Comparison of ENCODE assay signal across 8 cellular contexts in genomic region chr15:52018244-52018643, GRCh38. TPM values are rescaled to one million over a fixed set of nuclear protein-coding genes. Genes with fewer than 3 reads are reported as not detected.
DNase-seq lines count a peak whose midpoint lies in the region; ATAC-seq, FAIRE-seq and TF ChIP-seq lines count a peak whose summit lies in the region.

No MANE protein-coding gene starts in this region.

- intact Hi-C loops in Panc1 (cut with micrococcal nuclease; ENCODE audit: unreplicated experiment) (no loop called here), endothelial cell of umbilical vein (cut with micrococcal nuclease) (no loop called here)

- H2AFZ ChIP-seq in endothelial cell of umbilical vein (ENCODE audit: low read depth, low read length) (no peak overlapping the region), parathyroid adenoma (peak overlapping the region; percentile 85)

- CTCF ChIA-PET in Panc1 (lab: Charles Lee), result no interaction called here
- CTCF ChIA-PET in endothelial cell of umbilical vein (lab: Charles Lee), result interaction anchor here (1.1 kb wide), 1 partner anchor 61 kb away, joined by 4 read pairs; no protein-coding TSS in a partner anchor
- CTCF ChIA-PET in HEK293T (lab: Yijun Ruan, JAX), result no interaction called here

- no peak for TF ChIP-seq POLR2A in endothelial cell of umbilical vein (IDR thresholded peaks at IDR 0.05; ENCODE audit: low read depth, low read length)

- peak overlapping the region; percentile 55 for H3K4me2 ChIP-seq in endothelial cell of umbilical vein (ENCODE audit: insufficient read depth, low read length)
- H3K4me2 ChIP-seq in parathyroid adenoma (ENCODE audit: low read length), result no peak overlapping the region

- no peak for FAIRE-seq in endothelial cell of umbilical vein (lab: Jason Lieb, UNC)

- H3K36me3 ChIP-seq in Panc1 (ENCODE audit: control insufficient read depth, insufficient read depth, low read length) (no peaks in the 10 kb centered on the region; the same call in 1 of the 2 replicates), endothelial cell of umbilical vein (ENCODE audit: control insufficient read depth in 2 of 2, extremely low read depth in 1 of 2, insufficient read depth in 2 of 2, low read length in 2 of 2) (no peaks in the 10 kb centered on the region), parathyroid adenoma (ENCODE audit: control insufficient read depth, insufficient read depth, low read length) (no peaks in the 10 kb centered on the region)

- POLR2A ChIA-PET in Panc1 (lab: Charles Lee), result no interaction called here
- POLR2A ChIA-PET in endothelial cell of umbilical vein (lab: Charles Lee), result no interaction called here
- POLR2A ChIA-PET in HEK293T (lab: Yijun Ruan, JAX), result no interaction called here

- H3K4me1 ChIP-seq in Panc1 (ENCODE audit: control insufficient read depth, insufficient read depth, low read length), result peaks cover 2% of the 10 kb centered on the region; the same call in 1 of the 2 replicates
- H3K4me1 ChIP-seq in endothelial cell of umbilical vein (ENCODE audit: control insufficient read depth, extremely low read depth, insufficient read depth, low read length), result peaks cover 26% of the 10 kb centered on the region
- H3K4me1 ChIP-seq in parathyroid adenoma, result peaks cover 8% of the 10 kb centered on the region

- H3K27me3 ChIP-seq in Panc1 (ENCODE audit: control insufficient read depth, insufficient read depth, low read length) (no peaks in the 10 kb centered on the region), endothelial cell of umbilical vein (ENCODE audit: control insufficient read depth in 2 of 2, insufficient read depth in 2 of 2, low read length in 2 of 2) (no peaks in the 10 kb centered on the region), parathyroid adenoma (ENCODE audit: control insufficient read depth, insufficient read depth, low read length) (no peaks in the 10 kb centered on the region)

- BruUV-seq in Panc1 (replicated peaks; lab: Mats Ljungman, UMichigan) (no TSS peak), endothelial cell of umbilical vein (replicated peaks; lab: Mats Ljungman, UMichigan) (no TSS peak)

- H3K27ac ChIP-seq in Panc1 (ENCODE audit: low read length), result peak overlapping the region; percentile 92
- H3K27ac ChIP-seq in endothelial cell of umbilical vein (ENCODE audit: insufficient read depth, low read depth, low read length), result peak overlapping the region; percentile 62
- H3K27ac ChIP-seq in parathyroid adenoma, result peak overlapping the region; percentile 88
- H3K27ac ChIP-seq in caudate nucleus (ENCODE audit: low read depth, low read length), result no peak overlapping the region

- H3K9ac ChIP-seq in endothelial cell of umbilical vein (replicated peaks; ENCODE audit: extremely low read depth, insufficient read depth, low read length) (no peak overlapping the region), parathyroid adenoma (no peak overlapping the region)

- DNase-seq in EL, result peak; percentile 61
- no peak for DNase-seq in Panc1 (ENCODE audit: low read depth, low spot score)
- DNase-seq in endothelial cell of umbilical vein (ENCODE audit: low read depth, low spot score), result no peak
- DNase-seq in caudate nucleus (lab: John Stamatoyannopoulos, UW), result no peak
- no peak for DNase-seq in HEK293T (ENCODE audit: extremely low spot score)

- in situ Hi-C loops in Panc1 (cut with HindIII; ENCODE audit: low pct_unique_long_range_greater_than_20kb, low sequenced_read_pairs), result no loop called here

- H3K4me3 ChIP-seq in Panc1 (ENCODE audit: low read depth in 2 of 2, low read length in 2 of 2), result peak overlapping the region; percentile 74 to 77; a peak in 3 of 4 replicates
- no peak overlapping the region for H3K4me3 ChIP-seq in endothelial cell of umbilical vein (replicated peaks in 1 of 3; ENCODE audit: insufficient read depth in 1 of 3, low read depth in 1 of 3, low read length in 3 of 3)
- H3K4me3 ChIP-seq in parathyroid adenoma (ENCODE audit: low read depth, low read length), result no peak overlapping the region

- TF ChIP-seq CTCF in Panc1 (IDR thresholded peaks at IDR 0.05), result no peak
- TF ChIP-seq CTCF in endothelial cell of umbilical vein (IDR thresholded peaks at IDR 0.05; ENCODE audit: extremely low read depth in 1 of 2, insufficient read depth in 1 of 2, low read depth in 1 of 2, low read length in 2 of 2), result no peak
- TF ChIP-seq CTCF in parathyroid adenoma (IDR thresholded peaks at IDR 0.05), result no peak

- no peaks in the 10 kb centered on the region for H4K20me1 ChIP-seq in endothelial cell of umbilical vein (replicated peaks; ENCODE audit: control insufficient read depth, extremely low read depth, insufficient read depth, low read length)

- H3K79me2 ChIP-seq in endothelial cell of umbilical vein (ENCODE audit: control insufficient read depth, insufficient read depth, low read length) (peaks cover 33% of the 10 kb centered on the region), parathyroid adenoma (peaks cover 2% of the 10 kb centered on the region)

- H3K9me3 ChIP-seq in Panc1 (ENCODE audit: control insufficient read depth, insufficient read depth, low read depth, low read length), result no peaks in the 10 kb centered on the region
- no peaks in the 10 kb centered on the region for H3K9me3 ChIP-seq in endothelial cell of umbilical vein (replicated peaks; ENCODE audit: control insufficient read depth, insufficient read depth, low read length)
- no peaks in the 10 kb centered on the region for H3K9me3 ChIP-seq in parathyroid adenoma (ENCODE audit: control insufficient read depth, low read length)

- ATAC-seq in Panc1 (no peak), GM19328 (IDR thresholded peaks at IDR 0.05; ENCODE audit: unreplicated experiment) (no peak), HG02763 (IDR thresholded peaks at IDR 0.05; ENCODE audit: unreplicated experiment) (no peak)

- H3K9me1 ChIP-seq in endothelial cell of umbilical vein (replicated peaks; ENCODE audit: control insufficient read depth, extremely low read depth, insufficient read depth, low read length), result no peaks in the 10 kb centered on the region

- dilution Hi-C loops in endothelial cell of umbilical vein (cut with MboI; ENCODE audit: extremely low pct_ligation_motif_present, low sequenced_read_pairs), result no loop called here

TF ChIP-seq in endothelial cell of umbilical vein, 7 proteins besides CTCF, POLR2A, EP300 and RAD21:
- TF ChIP-seq FOS (IDR thresholded peaks at IDR 0.05; ENCODE audit: borderline replicate concordance, insufficient read depth, low read length), result no peak
- TF ChIP-seq MAX (IDR thresholded peaks at IDR 0.05; ENCODE audit: insufficient read depth, insufficient read length), result no peak
- TF ChIP-seq POLR2AphosphoS5 (IDR thresholded peaks at IDR 0.05; ENCODE audit: insufficient read depth, low read depth, low read length), result no peak
- TF ChIP-seq JUN (IDR thresholded peaks at IDR 0.05; ENCODE audit: borderline replicate concordance, insufficient read depth, insufficient read length, low read depth), result no peak
- TF ChIP-seq MYC (IDR thresholded peaks at IDR 0.05; ENCODE audit: low read depth, low read length), result no peak
- TF ChIP-seq GATA2 (IDR thresholded peaks at IDR 0.05; ENCODE audit: insufficient read depth, insufficient read length, low read depth, low read length), result no peak
- no peak for TF ChIP-seq EZH2 (IDR thresholded peaks at IDR 0.05; ENCODE audit: borderline replicate concordance, low read depth, low read length, severe bottlenecking)

TF ChIP-seq in HEK293T, 16 proteins besides CTCF, POLR2A, EP300 and RAD21:
- no peak for TF ChIP-seq HDGF (IDR thresholded peaks at IDR 0.05; ENCODE audit: borderline replicate concordance)
- TF ChIP-seq FOXA1 (IDR thresholded peaks at IDR 0.05), result no peak
- no peak for TF ChIP-seq ELF4 (IDR thresholded peaks at IDR 0.05)
- TF ChIP-seq LEF1 (IDR thresholded peaks at IDR 0.05; ENCODE audit: borderline replicate concordance), result no peak
- TF ChIP-seq NFRKB (IDR thresholded peaks at IDR 0.05), result no peak
- TF ChIP-seq CTBP1 (IDR thresholded peaks at IDR 0.05; ENCODE audit: borderline replicate concordance), result no peak
- no peak for TF ChIP-seq FOXM1 (IDR thresholded peaks at IDR 0.05; ENCODE audit: borderline replicate concordance)
- no peak for TF ChIP-seq ARNT (IDR thresholded peaks at IDR 0.05)
- TF ChIP-seq FOXK2 (IDR thresholded peaks at IDR 0.05), result no peak
- TF ChIP-seq L3MBTL2 (conservative IDR thresholded peaks at IDR 0.05), result no peak

RNA-seq across cellular contexts. Expression of gene MAPK6, which starts 0.8 kb away (rescaled TPM):
- total RNA-seq in Panc1 (2021; ENCODE audit: unreplicated experiment), result 66.6 TPM
- 30.3 TPM for polyA plus RNA-seq in Panc1 (2012; ENCODE audit: insufficient read length)
- 35.7 and 37.4 TPM in 2 replicates for total RNA-seq in endothelial cell of umbilical vein
- polyA plus RNA-seq in endothelial cell of umbilical vein, result 7.3 and 10.9 TPM in 2 replicates
- 12.3 and 14.2 TPM in 2 replicates for polyA plus RNA-seq in endothelial cell of umbilical vein (2011; cell fraction: cytosol; rRNA removed)
- polyA plus RNA-seq in endothelial cell of umbilical vein (2011; cell fraction: nucleus; rRNA removed), result 14.5 and 17.0 TPM in 2 replicates
- polyA plus RNA-seq in endothelial cell of umbilical vein (2012), result 25.8 and 32.0 TPM in 2 replicates
- polyA minus RNA-seq in endothelial cell of umbilical vein, result 33.4 and 34.5 TPM in 2 replicates
- polyA minus RNA-seq in endothelial cell of umbilical vein (2011; cell fraction: cytosol; rRNA and poly(A)+ RNA removed), result 25.5 TPM
- 18.8 and 27.0 TPM in 2 replicates for polyA minus RNA-seq in endothelial cell of umbilical vein (2011; cell fraction: nucleus; rRNA and poly(A)+ RNA removed)

RNA-seq across cellular contexts. Expression of gene LEO1, which starts 46.7 kb away (rescaled TPM):
- total RNA-seq in Panc1 (2021; ENCODE audit: unreplicated experiment) (30.1 TPM), endothelial cell of umbilical vein (22.6 and 28.0 TPM in 2 replicates)
- polyA plus RNA-seq in Panc1 (2012; ENCODE audit: insufficient read length), result 21.1 TPM
- 0.91 and 1.3 TPM in 2 replicates for polyA plus RNA-seq in endothelial cell of umbilical vein
- polyA plus RNA-seq in endothelial cell of umbilical vein (2011; cell fraction: cytosol; rRNA removed), result 5.1 and 6.9 TPM in 2 replicates
- polyA plus RNA-seq in endothelial cell of umbilical vein (2011; cell fraction: nucleus; rRNA removed), result 6.1 and 6.3 TPM in 2 replicates
- 24.9 and 34.0 TPM in 2 replicates for polyA plus RNA-seq in endothelial cell of umbilical vein (2012)
- polyA minus RNA-seq in endothelial cell of umbilical vein, result 4.8 and 6.1 TPM in 2 replicates
- 5.0 TPM for polyA minus RNA-seq in endothelial cell of umbilical vein (2011; cell fraction: cytosol; rRNA and poly(A)+ RNA removed)
- 5.7 and 6.8 TPM in 2 replicates for polyA minus RNA-seq in endothelial cell of umbilical vein (2011; cell fraction: nucleus; rRNA and poly(A)+ RNA removed)

Comparison
In these comparisons a context has a peak if more than half of its experiments do, and no peak if none do; other contexts are left out.
1. H3K4me3 ChIP-seq: peak in Panc1 (2 of 2); none in endothelial cell of umbilical vein (0 of 3) and parathyroid adenoma (single experiment).